Comparison of ENCODE assay signal across 2 cellular contexts in genomic region chr12:54056110-54056509, GRCh38.
TF ChIP-seq lines count a peak whose summit lies in the region.

No MANE protein-coding gene starts in this region.

TF ChIP-seq in SK-N-SH, 30 proteins besides CTCF, POLR2A, EP300 and RAD21 (continued from another document):
- no peak for TF ChIP-seq SMC3 (IDR thresholded peaks at IDR 0.05; ENCODE audit: low read depth, low read length)
- TF ChIP-seq SIN3A (IDR thresholded peaks at IDR 0.05; ENCODE audit: borderline replicate concordance, low read depth, low read length) = no peak
- no peak for TF ChIP-seq TCF12 (IDR thresholded peaks at IDR 0.05)
- TF ChIP-seq TAF1 (IDR thresholded peaks at IDR 0.05; ENCODE audit: borderline replicate concordance, low read depth, low read length) = no peak
- TF ChIP-seq JUND (IDR thresholded peaks at IDR 0.05) = no peak
- no peak for TF ChIP-seq FOXJ3 (CRISPR knock-in tag; IDR thresholded peaks at IDR 0.05)
- TF ChIP-seq MXI1 (IDR thresholded peaks at IDR 0.05; ENCODE audit: low read depth, low read length) = no peak
- no peak for TF ChIP-seq GATA2 (CRISPR knock-in tag; IDR thresholded peaks at IDR 0.05)
- no peak for TF ChIP-seq RFX5 (IDR thresholded peaks at IDR 0.05; ENCODE audit: low read length)
- TF ChIP-seq RXRA (IDR thresholded peaks at IDR 0.05; ENCODE audit: borderline replicate concordance, low read depth) = no peak
- TF ChIP-seq FOSL2 (IDR thresholded peaks at IDR 0.05; ENCODE audit: borderline replicate concordance, low read depth) = no peak

TF ChIP-seq in SK-N-SH treated with all-trans-retinoic acid at 6 μM for 48 hours, 23 proteins besides CTCF, POLR2A, EP300 and RAD21 (continued from another document):
- TF ChIP-seq PATZ1 (CRISPR knock-in tag; IDR thresholded peaks at IDR 0.05; ENCODE audit: borderline replicate concordance) = no peak
- no peak for TF ChIP-seq ARNTL (CRISPR knock-in tag; IDR thresholded peaks at IDR 0.05; ENCODE audit: borderline replicate concordance, low read depth)
- TF ChIP-seq CREB5 (CRISPR knock-in tag; IDR thresholded peaks at IDR 0.05; ENCODE audit: low read depth) = no peak
- TF ChIP-seq CSRNP3 (CRISPR knock-in tag; IDR thresholded peaks at IDR 0.05) = no peak
- no peak for TF ChIP-seq OSR1 (CRISPR knock-in tag; IDR thresholded peaks at IDR 0.05)
- no peak for TF ChIP-seq RARB (CRISPR knock-in tag; IDR thresholded peaks at IDR 0.05)
- TF ChIP-seq, protein P1, sequence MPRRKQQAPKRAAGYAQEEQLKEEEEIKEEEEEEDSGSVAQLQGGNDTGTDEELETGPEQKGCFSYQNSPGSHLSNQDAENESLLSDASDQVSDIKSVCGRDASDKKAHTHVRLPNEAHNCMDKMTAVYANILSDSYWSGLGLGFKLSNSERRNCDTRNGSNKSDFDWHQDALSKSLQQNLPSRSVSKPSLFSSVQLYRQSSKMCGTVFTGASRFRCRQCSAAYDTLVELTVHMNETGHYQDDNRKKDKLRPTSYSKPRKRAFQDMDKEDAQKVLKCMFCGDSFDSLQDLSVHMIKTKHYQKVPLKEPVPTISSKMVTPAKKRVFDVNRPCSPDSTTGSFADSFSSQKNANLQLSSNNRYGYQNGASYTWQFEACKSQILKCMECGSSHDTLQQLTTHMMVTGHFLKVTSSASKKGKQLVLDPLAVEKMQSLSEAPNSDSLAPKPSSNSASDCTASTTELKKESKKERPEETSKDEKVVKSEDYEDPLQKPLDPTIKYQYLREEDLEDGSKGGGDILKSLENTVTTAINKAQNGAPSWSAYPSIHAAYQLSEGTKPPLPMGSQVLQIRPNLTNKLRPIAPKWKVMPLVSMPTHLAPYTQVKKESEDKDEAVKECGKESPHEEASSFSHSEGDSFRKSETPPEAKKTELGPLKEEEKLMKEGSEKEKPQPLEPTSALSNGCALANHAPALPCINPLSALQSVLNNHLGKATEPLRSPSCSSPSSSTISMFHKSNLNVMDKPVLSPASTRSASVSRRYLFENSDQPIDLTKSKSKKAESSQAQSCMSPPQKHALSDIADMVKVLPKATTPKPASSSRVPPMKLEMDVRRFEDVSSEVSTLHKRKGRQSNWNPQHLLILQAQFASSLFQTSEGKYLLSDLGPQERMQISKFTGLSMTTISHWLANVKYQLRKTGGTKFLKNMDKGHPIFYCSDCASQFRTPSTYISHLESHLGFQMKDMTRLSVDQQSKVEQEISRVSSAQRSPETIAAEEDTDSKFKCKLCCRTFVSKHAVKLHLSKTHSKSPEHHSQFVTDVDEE (CRISPR knock-in tag; IDR thresholded peaks at IDR 0.05) = no peak
- no peak for TF ChIP-seq CSDC2 (CRISPR knock-in tag; IDR thresholded peaks at IDR 0.05)
